Comparison of ENCODE assay signal across 8 cellular contexts in genomic region chr22:17767236-17768065, GRCh38. TPM values are rescaled to one million over a fixed set of nuclear protein-coding genes. Genes with fewer than 3 reads are reported as not detected.
DNase-seq lines count a peak whose midpoint lies in the region; ATAC-seq and TF ChIP-seq lines count a peak whose summit lies in the region.

No MANE protein-coding gene starts in this region.

- TF ChIP-seq POLR2A in gastroesophageal sphincter (IDR thresholded peaks at IDR 0.05), result no peak

- WGBS in gastroesophageal sphincter (ENCODE audit: low coverage in 1 of 2), 2 donors, result 86 to 87% methylated on average over 4 to 14 of the region's 14 CpGs

- peaks cover 63 to 67% (median 64%) of the 10 kb centered on the region in 3 donors for H3K4me1 Mint-ChIP-seq in T-cell
- H3K4me1 Mint-ChIP-seq in central memory CD8-positive, alpha-beta T cell, result peaks cover 46% of the 10 kb centered on the region

- no peak for TF ChIP-seq CTCF in GM13977 (IDR thresholded peaks at IDR 0.05; ENCODE audit: extremely low read depth, insufficient read depth, missing control alignments)
- no peak for TF ChIP-seq CTCF in gastroesophageal sphincter (IDR thresholded peaks at IDR 0.05)

- peaks cover 3% of the 10 kb centered on the region for H3K36me3 Mint-ChIP-seq in T-cell
- H3K36me3 Mint-ChIP-seq in central memory CD8-positive, alpha-beta T cell (ENCODE audit: insufficient read depth), result peaks cover 13% of the 10 kb centered on the region

- no peak for TF ChIP-seq EP300 in gastroesophageal sphincter (IDR thresholded peaks at IDR 0.05)

- H3K9me3 Mint-ChIP-seq in T-cell, result no peaks in the 10 kb centered on the region
- no peaks in the 10 kb centered on the region for H3K9me3 Mint-ChIP-seq in central memory CD8-positive, alpha-beta T cell

- H3K4me3 Mint-ChIP-seq in T-cell, result peak overlapping the region; percentile 49 to 68 (median 66)
- peak overlapping the region; percentile 73 for H3K4me3 Mint-ChIP-seq in central memory CD8-positive, alpha-beta T cell

- peak overlapping the region; percentile 79 to 87 for H3K27ac Mint-ChIP-seq in T-cell
- H3K27ac Mint-ChIP-seq in central memory CD8-positive, alpha-beta T cell (ENCODE audit: low read depth), result peak overlapping the region; percentile 86

- no peaks in the 10 kb centered on the region for H3K27me3 Mint-ChIP-seq in T-cell
- no peaks in the 10 kb centered on the region for H3K27me3 Mint-ChIP-seq in central memory CD8-positive, alpha-beta T cell

- CTCF ChIA-PET in T-cell (lab: Charles Lee), result interaction anchor here in 1 of 2 donors (0.8 to 1.2 kb wide), 3 partner anchors 10 to 20 kb away, joined by 3 to 11 read pairs (median 3); no protein-coding TSS in a partner anchor

- DNase-seq in GM13977 (ENCODE audit: low spot score) (peak; percentile 76), T-cell (peak in 27 of 34 experiments; percentile 19 to 64 (median 44)), Ammon's horn (ENCODE audit: low spot score) (no peak), NCI-H345 treated with DMSO at 0.1 percent for 48 hours (lab: John Stamatoyannopoulos, UW; ENCODE audit: unreplicated experiment) (no peak), COLO668 (lab: John Stamatoyannopoulos, UW; ENCODE audit: unreplicated experiment) (no peak)
- DNase-seq in central memory CD8-positive, alpha-beta T cell (ENCODE audit: low spot score in 2 of 2), result peak in 1 of 2 donors; percentile 53

- H3K27ac ChIP-seq in gastroesophageal sphincter, result no peak overlapping the region

- POLR2A ChIA-PET in T-cell (lab: Charles Lee), result interaction anchor here in 1 of 2 donors (0.6 kb wide), 1 partner anchor 50 kb away, joined by 6 read pairs; no protein-coding TSS in a partner anchor

- peak; percentile 74 for ATAC-seq in HG02588 (IDR thresholded peaks at IDR 0.05; ENCODE audit: unreplicated experiment)
- peak; percentile 81 to 93 (median 87) for ATAC-seq in T-cell (replicated peaks in 1 of 4)
- peak; percentile 94 for ATAC-seq in central memory CD8-positive, alpha-beta T cell (replicated peaks; ENCODE audit: extremely low read depth, poor library complexity, severe bottlenecking)
- ATAC-seq in gastroesophageal sphincter, result no peak

- no peaks in the 10 kb centered on the region for H3K36me3 ChIP-seq in gastroesophageal sphincter

- in situ Hi-C loops in GM13977 (cut with MboI; ENCODE audit: low pct_unique_long_range_greater_than_20kb, low sequenced_read_pairs, unreplicated experiment), result no loop called here

- H3K4me1 ChIP-seq in gastroesophageal sphincter, result peaks cover 0 to 2% (median 0%) of the 10 kb centered on the region in 3 donors

- no peaks in the 10 kb centered on the region for H3K9me3 ChIP-seq in gastroesophageal sphincter

- H3K4me3 ChIP-seq in gastroesophageal sphincter, result no peak overlapping the region

- no peaks in the 10 kb centered on the region for H3K27me3 ChIP-seq in gastroesophageal sphincter

RNA-seq across cellular contexts. Expression of gene BID, which starts 6.8 kb away (rescaled TPM):
- 10 to 100 TPM; 15.8 to 34.6 (median 28.5) TPM for total RNA-seq in T-cell
- 10 to 100 TPM in 3 of 4 donors, 1 to 10 TPM in 1; 5.9 to 34.5 (median 21.4) TPM for total RNA-seq in gastroesophageal sphincter

Comparison
In these comparisons a context has a peak if more than half of its experiments do, and no peak if none do; other contexts are left out.
1. DNase-seq: peak in GM13977 (single experiment) and T-cell (27 of 34); none in Ammon's horn (single experiment), NCI-H345 treated with DMSO at 0.1 percent for 48 hours (single experiment) and COLO668 (single experiment).